ENCODE assay signal across 7 cellular contexts in genomic region chr16:55494994-55495421, GRCh38. TPM values are rescaled to one million over a fixed set of nuclear protein-coding genes. Genes with fewer than 3 reads are reported as not detected.
A peak's percentile ranks its signal among the peaks of the same experiment; 100 is the strongest.
DNase-seq lines count a peak whose midpoint lies in the region; ATAC-seq and TF ChIP-seq lines count a peak whose summit lies in the region.

No MANE protein-coding gene starts in this region.

- H3K27ac ChIP-seq in hepatocyte, result peak overlapping the region; percentile 24

- H3K9me2 ChIP-seq in hepatocyte (replicated peaks; ENCODE audit: insufficient read depth), result no peaks in the 10 kb centered on the region

- H2AFZ ChIP-seq in hepatocyte, result no peak overlapping the region

- ATAC-seq in HG03565 (IDR thresholded peaks at IDR 0.05; ENCODE audit: unreplicated experiment), result no peak
- no peak for ATAC-seq in HG03135 (IDR thresholded peaks at IDR 0.05; ENCODE audit: unreplicated experiment)

- peaks cover 15% of the 10 kb centered on the region for H3K4me1 ChIP-seq in hepatocyte (ENCODE audit: insufficient read depth)

- no peak overlapping the region for H3K4me3 ChIP-seq in hepatocyte

- WGBS in hepatocyte (ENCODE audit: low lambda C conversion rate, missing lambda C conversion rate), result 39% methylated on average over 3 of the region's 3 CpGs

- no peaks in the 10 kb centered on the region for H3K79me2 ChIP-seq in hepatocyte

- peak; percentile 53 for TF ChIP-seq CTCF in hepatocyte (IDR thresholded peaks at IDR 0.05; ENCODE audit: poor library complexity)

- H3K4me2 ChIP-seq in hepatocyte, result no peak overlapping the region

- H3K9me3 ChIP-seq in hepatocyte (ENCODE audit: low read depth), result no peaks in the 10 kb centered on the region

- H4K20me1 ChIP-seq in hepatocyte (ENCODE audit: insufficient read depth, poor library complexity, severe bottlenecking), result no peaks in the 10 kb centered on the region

- peak; percentile 76 for DNase-seq in HT1080 (ENCODE audit: low read depth)
- peak; percentile 95 for DNase-seq in amniotic epithelial cell (ENCODE audit: low read depth)
- peak; percentile 81 for DNase-seq in hepatocyte (ENCODE audit: low spot score)
- DNase-seq in smooth muscle cell of the brain vasculature (ENCODE audit: low read depth, low spot score), result peak; percentile 53
- no peak for DNase-seq in NCI-H2081 treated with DMSO at 0.1 percent for 48 hours (lab: John Stamatoyannopoulos, UW)

- no peaks in the 10 kb centered on the region for H3K36me3 ChIP-seq in hepatocyte (replicated peaks; ENCODE audit: insufficient read depth, low read depth)

- no peaks in the 10 kb centered on the region for H3K27me3 ChIP-seq in hepatocyte

RNA-seq across cellular contexts. Expression of gene LPCAT2, which starts 13.9 kb away (rescaled TPM):
- total RNA-seq in HT1080 (2014; rRNA removed; shearing (Covaris generic)), result 11.5 and 11.9 TPM in 2 replicates
- polyA plus RNA-seq in HT1080 (2015; cell fraction: cytosol; rRNA removed), result 10.0 and 13.6 TPM in 2 replicates
- polyA plus RNA-seq in HT1080 (2015; cell fraction: nucleus; rRNA removed), result 21.9 and 25.6 TPM in 2 replicates
- 9.5 and 13.9 TPM in 2 replicates for total RNA-seq in hepatocyte
- 6.4 and 10.6 TPM in 2 replicates for polyA plus RNA-seq in hepatocyte

RNA-seq across cellular contexts. Expression of gene MMP2, which starts 16.0 kb away (rescaled TPM):
- 56.0 and 73.6 TPM in 2 replicates for total RNA-seq in HT1080 (2014; rRNA removed; shearing (Covaris generic))
- 98.7 and 123 TPM in 2 replicates for polyA plus RNA-seq in HT1080 (2015; cell fraction: cytosol; rRNA removed)
- polyA plus RNA-seq in HT1080 (2015; cell fraction: nucleus; rRNA removed), result 232 and 246 TPM in 2 replicates
- total RNA-seq in hepatocyte, result 107 and 128 TPM in 2 replicates
- 196 and 198 TPM in 2 replicates for polyA plus RNA-seq in hepatocyte
